ENCODE assay signal across 14 cellular contexts in the genomic region with DNA sequence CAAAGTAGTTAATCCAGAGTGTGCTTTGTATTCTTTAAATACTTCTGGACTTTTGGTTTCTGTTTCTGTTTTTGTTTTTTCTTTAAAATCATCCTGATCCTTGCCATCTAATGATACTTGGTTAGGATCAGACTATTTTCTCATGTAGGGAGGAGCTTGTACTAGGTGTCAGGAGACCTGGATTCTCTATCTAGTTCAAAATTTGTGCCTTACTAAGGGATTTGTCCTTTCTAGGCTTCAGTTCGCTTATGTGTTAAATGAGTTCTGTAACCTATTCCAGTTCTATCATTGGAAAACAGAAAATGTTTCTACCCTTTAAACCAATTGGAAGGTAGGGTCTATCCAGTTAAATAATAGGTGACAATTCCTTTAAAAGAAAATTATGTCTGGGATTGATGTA. TPM values are rescaled to one million over a fixed set of nuclear protein-coding genes. Genes with fewer than 3 reads are reported as not detected.
DNase-seq lines count a peak whose midpoint lies in the region; ATAC-seq and TF ChIP-seq lines count a peak whose summit lies in the region.
"Had no signal": no experiment of that assay in that cellular context is flagged by ENCODE, and none has a peak within 500 bp of the region (broad histone marks: within the 10 kb centered on the region; RNA-seq: fewer than 3 reads in every experiment).

No MANE protein-coding gene starts in this region.

- intact Hi-C loops in natural killer cell (cut with micrococcal nuclease) (loop anchor here (10.0 kb wide), 1 partner anchor 429 kb away; no protein-coding TSS in a partner anchor), ovary (cut with DNase I) (loop anchor here in 3 of 4 donors (5.0 to 10.0 kb wide), 3 partner anchors 51 to 154 kb away; no protein-coding TSS in a partner anchor)

- H3K9me3 ChIP-seq in ovary: no peaks in the 10 kb centered on the region

- WGBS in ovary, 3 donors: 21 to 33% (median 30%) methylated on average over 1 of the region's 1 CpG

- no peaks in the 10 kb centered on the region for H3K36me3 Mint-ChIP-seq in natural killer cell
- H3K36me3 Mint-ChIP-seq in natural killer cell treated with Interleukin-12 subunit alpha and Interleukin-12 subunit beta and Interleukin-15 and Interleukin-18, amount 100 ng/mL, for 72 hours: peaks cover 5% of the 10 kb centered on the region
- no peaks in the 10 kb centered on the region for H3K36me3 Mint-ChIP-seq in nephron progenitor cell (ENCODE audit: low read depth)
- H3K36me3 Mint-ChIP-seq in activated naive CD4-positive, alpha-beta T cell treated with anti-CD3 and anti-CD28 coated beads, Interleukin-2, amount 50 U/mL, for 72 hours: peaks cover 0 to 16% of the 10 kb centered on the region in 2 donors

- no peaks in the 10 kb centered on the region for H3K27me3 ChIP-seq in ovary

- H3K27me3 Mint-ChIP-seq in natural killer cell (ENCODE audit: low read depth in 2 of 2) (peaks cover 22 to 32% of the 10 kb centered on the region in 2 donors), nephron progenitor cell (ENCODE audit: low read depth, poor library complexity) (peaks cover 90% of the 10 kb centered on the region)
- peaks cover 26 to 41% of the 10 kb centered on the region in 2 donors for H3K27me3 Mint-ChIP-seq in natural killer cell treated with Interleukin-12 subunit alpha and Interleukin-12 subunit beta and Interleukin-15 and Interleukin-18, amount 100 ng/mL, for 72 hours

- TF ChIP-seq EP300 in ovary (IDR thresholded peaks at IDR 0.05): no peak

- H3K4me1 Mint-ChIP-seq in natural killer cell (peaks cover 32 to 39% of the 10 kb centered on the region in 2 donors), nephron progenitor cell (peaks cover 27% of the 10 kb centered on the region)
- peaks cover 25 to 26% of the 10 kb centered on the region in 2 donors for H3K4me1 Mint-ChIP-seq in natural killer cell treated with Interleukin-12 subunit alpha and Interleukin-12 subunit beta and Interleukin-15 and Interleukin-18, amount 100 ng/mL, for 72 hours (ENCODE audit: low read depth in 2 of 2)

- H3K36me3 ChIP-seq in ovary: no peaks in the 10 kb centered on the region

- no peak for TF ChIP-seq CTCF in natural killer cell (IDR thresholded peaks at IDR 0.05)
- TF ChIP-seq CTCF in ovary (IDR thresholded peaks at IDR 0.05): no peak
- TF ChIP-seq CTCF in nephron progenitor cell (IDR thresholded peaks at IDR 0.05): no peak

- peaks cover 1% of the 10 kb centered on the region for H3K4me1 ChIP-seq in ovary (ENCODE audit: insufficient read depth)

- H3K27ac Mint-ChIP-seq in natural killer cell: peak overlapping the region in 1 of 2 donors; percentile 42
- no peak overlapping the region for H3K27ac Mint-ChIP-seq in natural killer cell treated with Interleukin-12 subunit alpha and Interleukin-12 subunit beta and Interleukin-15 and Interleukin-18, amount 100 ng/mL, for 72 hours
- no peak overlapping the region for H3K27ac Mint-ChIP-seq in nephron progenitor cell
- no peak overlapping the region for H3K27ac Mint-ChIP-seq in activated naive CD4-positive, alpha-beta T cell treated with anti-CD3 and anti-CD28 coated beads, Interleukin-2, amount 50 U/mL, for 72 hours

- H3K9me3 Mint-ChIP-seq in natural killer cell (no peaks in the 10 kb centered on the region), nephron progenitor cell (peaks cover 3% of the 10 kb centered on the region)
- no peaks in the 10 kb centered on the region for H3K9me3 Mint-ChIP-seq in natural killer cell treated with Interleukin-12 subunit alpha and Interleukin-12 subunit beta and Interleukin-15 and Interleukin-18, amount 100 ng/mL, for 72 hours
- no peaks in the 10 kb centered on the region for H3K9me3 Mint-ChIP-seq in activated naive CD4-positive, alpha-beta T cell treated with anti-CD3 and anti-CD28 coated beads, Interleukin-2, amount 50 U/mL, for 72 hours

- peak overlapping the region; percentile 62 for H3K27ac ChIP-seq in cingulate gyrus (ENCODE audit: low read depth, low read length)
- peak overlapping the region; percentile 5 to 82 for H3K27ac ChIP-seq in ovary
- H3K27ac ChIP-seq: SK-N-MC had no signal

- no peak for TF ChIP-seq POLR2A in ovary (IDR thresholded peaks at IDR 0.05)

- H3K4me3 Mint-ChIP-seq in natural killer cell (peak overlapping the region; percentile 63), nephron progenitor cell (no peak overlapping the region)
- no peak overlapping the region for H3K4me3 Mint-ChIP-seq in natural killer cell treated with Interleukin-12 subunit alpha and Interleukin-12 subunit beta and Interleukin-15 and Interleukin-18, amount 100 ng/mL, for 72 hours

- no peak for DNase-seq in natural killer cell
- DNase-seq in natural killer cell treated with Interleukin-12 subunit alpha and Interleukin-12 subunit beta and Interleukin-15 and Interleukin-18, amount 100 ng/mL, for 72 hours (ENCODE audit: low spot score): no peak
- DNase-seq in ovary: no peak
- DNase-seq in nephron progenitor cell: no peak
- no peak for DNase-seq in activated naive CD4-positive, alpha-beta T cell treated with anti-CD3 and anti-CD28 coated beads, Interleukin-2, amount 50 U/mL, for 72 hours (ENCODE audit: low spot score in 2 of 2)
- no peak for DNase-seq in NCI-H1694 treated with DMSO at 0.1 percent for 48 hours (lab: John Stamatoyannopoulos, UW)
- DNase-seq in GDM1 (lab: John Stamatoyannopoulos, UW): no peak
- DNase-seq: activated CD4-positive, alpha-beta T cell treated with anti-CD3 and anti-CD28 coated beads for 4 hours; activated gamma-delta T cell; H7; NCI-H510A; small intestine had no signal

- H3K4me3 ChIP-seq in ovary: peak overlapping the region; percentile 25
- H3K4me3 ChIP-seq: SK-N-MC had no signal

- ATAC-seq in natural killer cell: no peak
- ATAC-seq in natural killer cell treated with Interleukin-12 subunit alpha and Interleukin-12 subunit beta and Interleukin-15 and Interleukin-18, amount 100 ng/mL, for 72 hours: no peak
- ATAC-seq in activated naive CD4-positive, alpha-beta T cell treated with anti-CD3 and anti-CD28 coated beads, Interleukin-2, amount 50 U/mL, for 72 hours: no peak

RNA-seq across cellular contexts. Expression of a gene that starts 3.3 kb away (rescaled TPM):
- total RNA-seq in natural killer cell (10 to 100 TPM in 2 of 3 donors, 1 to 10 TPM in 1; 9.2 to 22.0 (median 18.3) TPM), ovary (10 to 100 TPM; 27.2 to 91.4 (median 77.5) TPM)
- total RNA-seq in natural killer cell treated with Interleukin-12 subunit alpha and Interleukin-12 subunit beta and Interleukin-15 and Interleukin-18, amount 100 ng/mL, for 72 hours: 1 to 10 TPM; 3.3 to 3.5 TPM
- 10 to 100 TPM; 27.4 to 73.8 TPM for polyA plus RNA-seq in ovary
- total RNA-seq in activated naive CD4-positive, alpha-beta T cell treated with anti-CD3 and anti-CD28 coated beads, Interleukin-2, amount 50 U/mL, for 72 hours: under 1 TPM; 0.09 to 0.27 TPM
